In the genomic region with DNA sequence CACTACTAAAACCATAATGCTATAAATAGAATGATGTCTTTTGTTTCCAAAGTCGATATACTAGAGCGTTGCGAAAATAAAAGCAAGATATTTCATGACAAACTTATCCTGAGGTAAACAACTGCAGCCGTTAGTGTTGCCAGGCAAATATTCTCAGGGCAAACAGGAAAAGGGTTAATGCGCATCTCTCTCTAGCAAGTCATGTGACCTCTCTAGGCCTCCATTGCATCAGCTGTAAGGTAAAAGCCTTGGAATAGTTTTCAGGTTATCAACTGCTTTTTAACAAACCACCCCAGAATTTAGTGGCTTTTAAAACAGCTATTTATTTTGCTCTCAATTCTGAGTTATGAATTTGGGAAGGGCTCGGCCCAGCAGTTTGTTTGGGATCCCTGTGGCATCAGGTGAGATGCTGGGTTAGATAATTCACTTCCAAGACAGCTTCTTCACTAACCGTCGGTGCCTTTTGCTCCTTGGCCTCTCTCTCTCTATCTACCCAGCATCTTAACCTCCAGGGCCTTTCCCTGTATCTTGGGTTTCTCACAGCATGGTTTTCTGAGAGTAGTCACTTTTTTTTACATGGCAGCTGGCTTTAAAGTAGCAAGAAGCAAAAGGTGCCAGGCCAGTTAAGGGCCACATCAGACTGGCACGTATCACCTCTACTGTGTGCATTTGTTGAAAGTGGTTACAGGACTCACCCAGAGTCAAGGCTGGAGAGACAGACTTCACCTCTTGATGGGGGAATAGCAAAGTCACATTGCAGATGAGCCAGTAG, we compare ENCODE assay signal across 1 cellular context.
TF ChIP-seq lines count a peak whose summit lies in the region.

No MANE protein-coding gene starts in this region.

TF ChIP-seq in IMR-90, 13 proteins besides CTCF, POLR2A, EP300 and RAD21:
- TF ChIP-seq RFX5 (IDR thresholded peaks at IDR 0.05; ENCODE audit: low read depth, low read length) (no peak), CHD1 (IDR thresholded peaks at IDR 0.05; ENCODE audit: low read depth, low read length) (no peak), MAFK (IDR thresholded peaks at IDR 0.05; ENCODE audit: low read depth, low read length) (no peak), MXI1 (IDR thresholded peaks at IDR 0.05; ENCODE audit: borderline replicate concordance, low read depth, low read length) (no peak), BHLHE40 (IDR thresholded peaks at IDR 0.05; ENCODE audit: low read depth, low read length) (no peak), NFE2L2 (IDR thresholded peaks at IDR 0.05; ENCODE audit: low read depth, low read length) (no peak), MAZ (IDR thresholded peaks at IDR 0.05; ENCODE audit: borderline replicate concordance, low read depth, low read length) (no peak), RCOR1 (IDR thresholded peaks at IDR 0.05; ENCODE audit: insufficient replicate concordance, low read length) (no peak), FOS (IDR thresholded peaks at IDR 0.05; ENCODE audit: low read depth, low read length) (no peak), CEBPB (IDR thresholded peaks at IDR 0.05; ENCODE audit: low read depth, low read length) (no peak), SMC3 (IDR thresholded peaks at IDR 0.05; ENCODE audit: low read depth, low read length) (no peak)
- TF ChIP-seq, protein P1, sequence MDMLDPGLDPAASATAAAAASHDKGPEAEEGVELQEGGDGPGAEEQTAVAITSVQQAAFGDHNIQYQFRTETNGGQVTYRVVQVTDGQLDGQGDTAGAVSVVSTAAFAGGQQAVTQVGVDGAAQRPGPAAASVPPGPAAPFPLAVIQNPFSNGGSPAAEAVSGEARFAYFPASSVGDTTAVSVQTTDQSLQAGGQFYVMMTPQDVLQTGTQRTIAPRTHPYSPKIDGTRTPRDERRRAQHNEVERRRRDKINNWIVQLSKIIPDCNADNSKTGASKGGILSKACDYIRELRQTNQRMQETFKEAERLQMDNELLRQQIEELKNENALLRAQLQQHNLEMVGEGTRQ (IDR thresholded peaks at IDR 0.05; ENCODE audit: low read depth, low read length), result no peak
- TF ChIP-seq, protein P2, sequence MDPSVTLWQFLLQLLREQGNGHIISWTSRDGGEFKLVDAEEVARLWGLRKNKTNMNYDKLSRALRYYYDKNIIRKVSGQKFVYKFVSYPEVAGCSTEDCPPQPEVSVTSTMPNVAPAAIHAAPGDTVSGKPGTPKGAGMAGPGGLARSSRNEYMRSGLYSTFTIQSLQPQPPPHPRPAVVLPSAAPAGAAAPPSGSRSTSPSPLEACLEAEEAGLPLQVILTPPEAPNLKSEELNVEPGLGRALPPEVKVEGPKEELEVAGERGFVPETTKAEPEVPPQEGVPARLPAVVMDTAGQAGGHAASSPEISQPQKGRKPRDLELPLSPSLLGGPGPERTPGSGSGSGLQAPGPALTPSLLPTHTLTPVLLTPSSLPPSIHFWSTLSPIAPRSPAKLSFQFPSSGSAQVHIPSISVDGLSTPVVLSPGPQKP (IDR thresholded peaks at IDR 0.05; ENCODE audit: borderline replicate concordance, low read depth, low read length), result no peak
TF ChIP-seq in IMR-90: peak in this region for 0.
